In the genomic region with DNA sequence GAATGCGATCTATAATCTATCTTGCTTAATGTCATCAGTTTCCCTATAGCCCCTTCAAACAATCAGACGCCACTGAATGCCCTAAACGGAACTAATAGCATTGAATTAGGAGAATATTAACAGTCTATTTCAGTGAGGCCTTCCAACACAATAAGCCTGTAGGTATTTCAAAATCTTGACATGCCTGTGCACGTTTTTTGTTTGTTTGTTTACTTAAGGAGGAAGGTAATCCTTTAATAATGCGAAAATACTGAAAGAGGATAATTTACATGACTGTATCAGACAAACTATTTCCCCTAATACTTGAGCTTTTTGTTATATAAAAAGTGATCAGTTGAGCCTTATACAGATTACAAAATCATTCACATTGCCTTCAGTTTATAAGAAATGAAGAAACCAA, we compare ENCODE assay signal across 20 cellular contexts. TPM values are rescaled to one million over a fixed set of nuclear protein-coding genes. Genes with fewer than 3 reads are reported as not detected.
DNase-seq lines count a peak whose midpoint lies in the region; ATAC-seq, FAIRE-seq and TF ChIP-seq lines count a peak whose summit lies in the region.
"Had no signal": no experiment of that assay in that cellular context is flagged by ENCODE, and none has a peak within 500 bp of the region (broad histone marks: within the 10 kb centered on the region; RNA-seq: fewer than 3 reads in every experiment).

No MANE protein-coding gene starts in this region.

- intact Hi-C loops in HepG2 (cut with micrococcal nuclease; ENCODE audit: unreplicated experiment) (no loop called here), right lobe of liver (cut with DNase I) (no loop called here)

- H2AFZ ChIP-seq in HepG2 (ENCODE audit: low read length): no peak overlapping the region

- no peak overlapping the region for H3K9ac ChIP-seq in HepG2 (ENCODE audit: insufficient read depth, low read depth, low read length)
- H3K9ac ChIP-seq: BLaER1 treated with 17β-estradiol and CSF1 and Interleukin-3, amounts not matched to agents 10 nM and 100 nM had no signal

- DNase-seq in HepG2 (ENCODE audit: low spot score) (no peak), right lobe of liver (no peak), bronchial epithelial cell (ENCODE audit: low read depth) (peak; percentile 66), hepatic stellate cell (ENCODE audit: low spot score) (no peak), AG08395 (ENCODE audit: low spot score) (no peak)
- DNase-seq: 8988T; ACHN; AML-193; Caco-2; Calu3; CD4-positive, alpha-beta T cell; CD8-positive, alpha-beta T cell; GF-D8 had no signal

- 31% methylated on average over 5 of the region's 5 CpGs for WGBS in HepG2 (ENCODE audit: low lambda C conversion rate)
- WGBS in right lobe of liver (ENCODE audit: insufficient coverage, low coverage, low lambda C conversion rate, missing lambda C conversion rate): 63% methylated on average over 5 of the region's 5 CpGs

- BruUV-seq in HepG2 (replicated peaks; lab: Mats Ljungman, UMichigan): no TSS peak

- H3K79me2 ChIP-seq in HepG2 (ENCODE audit: insufficient read depth, low read length): no peaks in the 10 kb centered on the region

- no peaks in the 10 kb centered on the region for H4K20me1 ChIP-seq in HepG2 (ENCODE audit: insufficient read depth, low read length)
- H4K20me1 ChIP-seq: BLaER1 treated with 17β-estradiol and CSF1 and Interleukin-3, amounts not matched to agents 10 nM and 100 nM had no signal

- TF ChIP-seq POLR2A in HepG2 (IDR thresholded peaks at IDR 0.05; ENCODE audit: insufficient read depth in 1 of 2, low read depth in 2 of 2, low read length in 2 of 2) (no peak), right lobe of liver (IDR thresholded peaks at IDR 0.05) (no peak)

- ATAC-seq in HepG2 (no peak), right lobe of liver (no peak)
- ATAC-seq: CD8-positive, alpha-beta T cell had no signal

- TF ChIP-seq EP300 in HepG2 (IDR thresholded peaks at IDR 0.05; ENCODE audit: low read depth in 2 of 2, low read length in 2 of 2) (no peak), HepG2 (CRISPR knock-in tag; IDR thresholded peaks at IDR 0.05; ENCODE audit: borderline replicate concordance) (no peak)

- TF ChIP-seq CTCF in HepG2 (CRISPR knock-in tag; IDR thresholded peaks at IDR 0.05) (no peak), right lobe of liver (IDR thresholded peaks at IDR 0.05) (no peak), bronchial epithelial cell (IDR thresholded peaks at IDR 0.05; ENCODE audit: insufficient read depth, low read length, severe bottlenecking) (no peak)

- FAIRE-seq in HepG2 (lab: Jason Lieb, UNC) (no peak), bronchial epithelial cell (lab: Jason Lieb, UNC) (no peak)
- FAIRE-seq: A204.1, D721Med, G401.6, GM12891, GM19239 had no signal

- H3K36me3 ChIP-seq in HepG2 (replicated peaks in 1 of 2; ENCODE audit: control insufficient read depth in 1 of 2, insufficient read depth in 2 of 2, low read length in 2 of 2) (no peaks in the 10 kb centered on the region), right lobe of liver (no peaks in the 10 kb centered on the region), bronchial epithelial cell (ENCODE audit: control insufficient read depth, insufficient read depth, low read length) (no peaks in the 10 kb centered on the region)

- H3K9me3 ChIP-seq in HepG2 (ENCODE audit: low read length) (no peaks in the 10 kb centered on the region), right lobe of liver (no peaks in the 10 kb centered on the region)
- H3K9me3 ChIP-seq: Caco-2 had no signal

- in situ Hi-C loops in HepG2 (cut with HindIII; ENCODE audit: extremely low pct_ligation_motif_present, low pct_unique_long_range_greater_than_20kb): no loop called here

- H3K4me1 ChIP-seq in HepG2 (ENCODE audit: insufficient read depth, low read length) (no peaks in the 10 kb centered on the region), right lobe of liver (no peaks in the 10 kb centered on the region)
- H3K4me1 ChIP-seq: Caco-2 had no signal

- H3K27me3 ChIP-seq in HepG2 (ENCODE audit: control insufficient read depth in 1 of 2, insufficient read depth in 2 of 2, low read length in 2 of 2) (no peaks in the 10 kb centered on the region), right lobe of liver (no peaks in the 10 kb centered on the region), bronchial epithelial cell (ENCODE audit: control insufficient read depth, insufficient read depth, low read length) (no peaks in the 10 kb centered on the region)
- H3K27me3 ChIP-seq: BLaER1 treated with 17β-estradiol and CSF1 and Interleukin-3, amounts not matched to agents 10 nM and 100 nM had no signal

- H3K4me3 ChIP-seq in HepG2 (replicated peaks in 1 of 3; ENCODE audit: insufficient read depth in 1 of 3, low read depth in 2 of 3, low read length in 3 of 3) (no peak overlapping the region), right lobe of liver (no peak overlapping the region), bronchial epithelial cell (ENCODE audit: low read depth, low read length) (no peak overlapping the region)
- H3K4me3 ChIP-seq: BLaER1 treated with 17β-estradiol and CSF1 and Interleukin-3, amounts not matched to agents 10 nM and 100 nM had no signal

- CTCF ChIA-PET in HepG2 (lab: Yijun Ruan, JAX; ENCODE audit: low intra/inter-chr PET ratio, low total read pairs): no interaction called here

- H3K27ac ChIP-seq in HepG2 (ENCODE audit: extremely low read length, insufficient read depth, low read length) (no peak overlapping the region), right lobe of liver (no peak overlapping the region)
- H3K27ac ChIP-seq: BLaER1 treated with 17β-estradiol and CSF1 and Interleukin-3, amounts not matched to agents 10 nM and 100 nM; C4-2B had no signal

- H3K4me2 ChIP-seq in HepG2 (ENCODE audit: low read depth, low read length): no peak overlapping the region
- H3K4me2 ChIP-seq: BLaER1 treated with 17β-estradiol and CSF1 and Interleukin-3, amounts not matched to agents 10 nM and 100 nM had no signal

- TF ChIP-seq RAD21 in HepG2 (CRISPR knock-in tag; IDR thresholded peaks at IDR 0.05): no peak

- POLR2A ChIA-PET in HepG2 (lab: Yijun Ruan, JAX): no interaction called here

TF ChIP-seq in HepG2, 621 proteins besides CTCF, POLR2A, EP300 and RAD21:
- TF ChIP-seq FOXA1 (IDR thresholded peaks at IDR 0.05) (peak; percentile 27; the same call in 1 of the 2 replicates), FOXA1 (CRISPR knock-in tag; IDR thresholded peaks at IDR 0.05) (no peak), ZSCAN9 (CRISPR knock-in tag; IDR thresholded peaks at IDR 0.05; ENCODE audit: borderline replicate concordance) (no peak)

RNA-seq across cellular contexts. Expression of a gene that starts 29.0 kb away (rescaled TPM):
- total RNA-seq in HepG2 (2016; rRNA removed; fragmentation: Illumina TruSeq; extraction: Trizol) (42.4 and 56.1 TPM in 2 replicates), right lobe of liver (10 to 100 TPM; 48.0 to 71.6 (median 66.5) TPM), bronchial epithelial cell (55.8 and 63.0 TPM in 2 replicates)
- 2.9 and 4.1 TPM in 2 replicates for total RNA-seq in HepG2 (2016; cell fraction: cytosol; rRNA removed; fragmentation: Illumina TruSeq; extraction: Trizol; ENCODE audit: low read depth)
- 41.5 and 53.4 TPM in 2 replicates for total RNA-seq in HepG2 (2016; cell fraction: insoluble cytoplasmic fraction; rRNA removed; fragmentation: Illumina TruSeq; extraction: Trizol)
- total RNA-seq in HepG2 (2016; cell fraction: membrane; rRNA removed; fragmentation: Illumina TruSeq; extraction: Trizol): 15.3 and 15.6 TPM in 2 replicates
- 33.8 and 39.0 TPM in 2 replicates for total RNA-seq in HepG2 (2016; cell fraction: nucleus; rRNA removed; fragmentation: Illumina TruSeq; extraction: Trizol)
- polyA plus RNA-seq in HepG2 (2011; rRNA removed): 23.9 and 24.5 TPM in 2 replicates
- polyA plus RNA-seq in HepG2 (2011; cell fraction: cytosol; rRNA removed): 18.5 and 23.4 TPM in 2 replicates
- 36.4 and 45.4 TPM in 2 replicates for polyA plus RNA-seq in HepG2 (2011; cell fraction: nucleus; rRNA removed)
- polyA plus RNA-seq in HepG2 (2012): 29.6 and 32.4 TPM in 2 replicates
- 1.1 and 1.5 TPM in 2 replicates for polyA plus RNA-seq in HepG2 (2016; cell fraction: cytosol; fragmentation: Illumina TruSeq; extraction: Trizol; ENCODE audit: low read depth)
- polyA plus RNA-seq in HepG2 (2016; cell fraction: insoluble cytoplasmic fraction; fragmentation: Illumina TruSeq; extraction: Trizol; ENCODE audit: low read depth): 43.4 and 45.7 TPM in 2 replicates
- polyA plus RNA-seq in HepG2 (2016; cell fraction: membrane; fragmentation: Illumina TruSeq; extraction: Trizol; ENCODE audit: low read depth): 6.5 and 6.8 TPM in 2 replicates
- polyA plus RNA-seq in HepG2 (2016; cell fraction: nucleus; fragmentation: Illumina TruSeq; extraction: Trizol; ENCODE audit: insufficient read depth, low read depth): 26.3 and 30.9 TPM in 2 replicates
- polyA minus RNA-seq in HepG2 (2011; rRNA and poly(A)+ RNA removed; ENCODE audit: low replicate concordance): 45.7 and 51.7 TPM in 2 replicates
- 37.3 and 37.5 TPM in 2 replicates for polyA minus RNA-seq in HepG2 (2011; cell fraction: cytosol; rRNA and poly(A)+ RNA removed)
- polyA minus RNA-seq in HepG2 (2011; cell fraction: nucleus; rRNA and poly(A)+ RNA removed): 70.8 and 76.0 TPM in 2 replicates
